20 cellular contexts compared by ENCODE assay signal in genomic region chr20:6469695-6470094, GRCh38.
DNase-seq lines count a peak whose midpoint lies in the region; ATAC-seq, FAIRE-seq and TF ChIP-seq lines count a peak whose summit lies in the region.
"Had no signal": no experiment of that assay in that cellular context is flagged by ENCODE, and none has a peak within 500 bp of the region (broad histone marks: within the 10 kb centered on the region; RNA-seq: fewer than 3 reads in every experiment).

No MANE protein-coding gene starts in this region.

- H3K27ac ChIP-seq in BLaER1 treated with 17β-estradiol and CSF1 and Interleukin-3, amounts not matched to agents 10 nM and 100 nM = peak overlapping the region in 6 of 11 experiments; percentile 56 to 84 (median 74); a peak in 10 of 22 replicates
- peak overlapping the region; percentile 88 for H3K27ac ChIP-seq in PC-3 (ENCODE audit: low read length)
- H3K27ac ChIP-seq in endothelial cell of umbilical vein (ENCODE audit: insufficient read depth, low read depth, low read length) = no peak overlapping the region
- H3K27ac ChIP-seq: 22Rv1, A549, GM23248 had no signal

- POLR2A ChIA-PET in PC-3 (lab: Charles Lee; ENCODE audit: unreplicated experiment) (no interaction called here), endothelial cell of umbilical vein (lab: Charles Lee) (no interaction called here)

- H3K27me3 ChIP-seq in BLaER1 treated with 17β-estradiol and CSF1 and Interleukin-3, amounts not matched to agents 10 nM and 100 nM = no peaks in the 10 kb centered on the region
- H3K27me3 ChIP-seq in PC-3 (ENCODE audit: low read length) (no peaks in the 10 kb centered on the region), endothelial cell of umbilical vein (ENCODE audit: control insufficient read depth in 2 of 2, insufficient read depth in 2 of 2, low read length in 2 of 2) (no peaks in the 10 kb centered on the region)

- TF ChIP-seq CTCF in PC-3 (conservative IDR thresholded peaks at IDR 0.05; ENCODE audit: low read depth, low read length) (no peak), endothelial cell of umbilical vein (IDR thresholded peaks at IDR 0.05; ENCODE audit: extremely low read depth in 1 of 2, insufficient read depth in 1 of 2, low read depth in 1 of 2, low read length in 2 of 2) (no peak)

- dilution Hi-C loops in endothelial cell of umbilical vein (cut with MboI; ENCODE audit: extremely low pct_ligation_motif_present, low sequenced_read_pairs) = no loop called here

- intact Hi-C loops in PC-3 (cut with micrococcal nuclease) = no loop called here
- intact Hi-C loops in endothelial cell of umbilical vein (cut with micrococcal nuclease) = loop anchor here (2.0 kb wide), 1 partner anchor 93 kb away; no protein-coding TSS in a partner anchor

- peak; percentile 26 for DNase-seq in HT-29 (ENCODE audit: low spot score)
- DNase-seq in PC-3 = peak; percentile 89
- DNase-seq in endothelial cell of umbilical vein (ENCODE audit: low read depth, low spot score) = no peak
- DNase-seq in NCI-H82 treated with DMSO at 0.1 percent for 48 hours (lab: John Stamatoyannopoulos, UW; ENCODE audit: unreplicated experiment) = no peak
- DNase-seq in iPS-NIHi7 (ENCODE audit: extremely low spot score) = no peak
- DNase-seq: AML-193; CD4-positive, alpha-beta memory T cell; DMS153; DMS79; EL; GM23248; HFFc6 had no signal

- H3K9ac ChIP-seq in BLaER1 treated with 17β-estradiol and CSF1 and Interleukin-3, amounts not matched to agents 10 nM and 100 nM = peak overlapping the region in 3 of 11 experiments; percentile 48 to 66 (median 56); a peak in 6 of 22 replicates
- peak overlapping the region; percentile 44 for H3K9ac ChIP-seq in PC-3 (ENCODE audit: low read length)
- no peak overlapping the region for H3K9ac ChIP-seq in endothelial cell of umbilical vein (replicated peaks; ENCODE audit: extremely low read depth, insufficient read depth, low read length)
- H3K9ac ChIP-seq: GM23248 had no signal

- ATAC-seq in PC-3 = no peak
- ATAC-seq in GM21576 (IDR thresholded peaks at IDR 0.05; ENCODE audit: unreplicated experiment) = no peak
- no peak for ATAC-seq in GM21367 (IDR thresholded peaks at IDR 0.05; ENCODE audit: unreplicated experiment)
- ATAC-seq: A549, GM12878, HCT116, HepG2 had no signal

- H3K36me3 ChIP-seq in BLaER1 treated with 17β-estradiol and CSF1 and Interleukin-3, amounts not matched to agents 10 nM and 100 nM = no peaks in the 10 kb centered on the region
- H3K36me3 ChIP-seq in PC-3 (ENCODE audit: low read depth, low read length) = no peaks in the 10 kb centered on the region
- no peaks in the 10 kb centered on the region for H3K36me3 ChIP-seq in endothelial cell of umbilical vein (ENCODE audit: control insufficient read depth in 2 of 2, extremely low read depth in 1 of 2, insufficient read depth in 2 of 2, low read length in 2 of 2)

- no peaks in the 10 kb centered on the region for H3K79me2 ChIP-seq in PC-3 (ENCODE audit: low read length)
- no peaks in the 10 kb centered on the region for H3K79me2 ChIP-seq in endothelial cell of umbilical vein (ENCODE audit: control insufficient read depth, insufficient read depth, low read length)

- peak overlapping the region in 4 of 11 experiments; percentile 77 to 94 (median 81); a peak in 9 of 22 replicates for H3K4me2 ChIP-seq in BLaER1 treated with 17β-estradiol and CSF1 and Interleukin-3, amounts not matched to agents 10 nM and 100 nM
- H3K4me2 ChIP-seq in PC-3 (ENCODE audit: low read length) (peak overlapping the region; percentile 54), endothelial cell of umbilical vein (ENCODE audit: insufficient read depth, low read length) (peak overlapping the region; percentile 8)
- H3K4me2 ChIP-seq: A549 had no signal

- H4K20me1 ChIP-seq in BLaER1 treated with 17β-estradiol and CSF1 and Interleukin-3, amounts not matched to agents 10 nM and 100 nM = no peaks in the 10 kb centered on the region
- no peaks in the 10 kb centered on the region for H4K20me1 ChIP-seq in PC-3 (ENCODE audit: low read length)
- H4K20me1 ChIP-seq in endothelial cell of umbilical vein (replicated peaks; ENCODE audit: control insufficient read depth, extremely low read depth, insufficient read depth, low read length) = no peaks in the 10 kb centered on the region

- no peak for FAIRE-seq in endothelial cell of umbilical vein (lab: Jason Lieb, UNC)
- FAIRE-seq: A549, GM12878, HepG2 had no signal

- no peaks in the 10 kb centered on the region for H3K9me2 ChIP-seq in PC-3 (replicated peaks; ENCODE audit: low read length)

- no peak for TF ChIP-seq POLR2A in endothelial cell of umbilical vein (IDR thresholded peaks at IDR 0.05; ENCODE audit: low read depth, low read length)

- peaks cover 0 to 6% (median 0%) of the 10 kb centered on the region in 11 experiments; a peak in 2 of 22 replicates for H3K9me3 ChIP-seq in BLaER1 treated with 17β-estradiol and CSF1 and Interleukin-3, amounts not matched to agents 10 nM and 100 nM (replicated peaks in 1 of 11)
- H3K9me3 ChIP-seq in PC-3 (ENCODE audit: low read length) (no peaks in the 10 kb centered on the region), endothelial cell of umbilical vein (replicated peaks; ENCODE audit: control insufficient read depth, insufficient read depth, low read length) (no peaks in the 10 kb centered on the region)
- H3K9me3 ChIP-seq: A549 had no signal

- BruUV-seq in PC-3 (replicated peaks; lab: Mats Ljungman, UMichigan) = no TSS peak
- BruUV-seq in endothelial cell of umbilical vein (replicated peaks; lab: Mats Ljungman, UMichigan) = no TSS peak

- no peaks in the 10 kb centered on the region for H3K9me1 ChIP-seq in endothelial cell of umbilical vein (replicated peaks; ENCODE audit: control insufficient read depth, extremely low read depth, insufficient read depth, low read length)

- H3K4me1 ChIP-seq in BLaER1 treated with 17β-estradiol and CSF1 and Interleukin-3, amounts not matched to agents 10 nM and 100 nM = peaks cover 9 to 69% (median 21%) of the 10 kb centered on the region in 10 experiments; a peak in 19 of 20 replicates
- H3K4me1 ChIP-seq in PC-3 (ENCODE audit: insufficient read depth, low read length) = peaks cover 61% of the 10 kb centered on the region
- H3K4me1 ChIP-seq in endothelial cell of umbilical vein (ENCODE audit: control insufficient read depth, extremely low read depth, insufficient read depth, low read length) = peaks cover 12% of the 10 kb centered on the region
- H3K4me1 ChIP-seq: A549 had no signal

- H2AFZ ChIP-seq in PC-3 (ENCODE audit: low read length) (no peak overlapping the region), endothelial cell of umbilical vein (ENCODE audit: low read depth, low read length) (no peak overlapping the region)
- H2AFZ ChIP-seq: GM23248 had no signal

- CTCF ChIA-PET in PC-3 (lab: Charles Lee) = no interaction called here
- CTCF ChIA-PET in endothelial cell of umbilical vein (lab: Charles Lee) = no interaction called here

- H3K4me3 ChIP-seq in BLaER1 treated with 17β-estradiol and CSF1 and Interleukin-3, amounts not matched to agents 10 nM and 100 nM = no peak overlapping the region
- H3K4me3 ChIP-seq in PC-3 (ENCODE audit: low read length) (peak overlapping the region; percentile 26; the same call in 1 of the 2 replicates), endothelial cell of umbilical vein (replicated peaks in 1 of 3; ENCODE audit: insufficient read depth in 1 of 3, low read depth in 1 of 3, low read length in 3 of 3) (no peak overlapping the region)
- H3K4me3 ChIP-seq: A549, GM12878, GM23248 had no signal

- H3F3A ChIP-seq in PC-3 (ENCODE audit: low read length, unreplicated experiment) = peaks cover 16% of the 10 kb centered on the region

TF ChIP-seq in endothelial cell of umbilical vein, 7 proteins besides CTCF, POLR2A, EP300 and RAD21:
- TF ChIP-seq GATA2 (IDR thresholded peaks at IDR 0.05; ENCODE audit: insufficient read depth, insufficient read length, low read depth, low read length) (no peak), JUN (IDR thresholded peaks at IDR 0.05; ENCODE audit: borderline replicate concordance, insufficient read depth, insufficient read length, low read depth) (no peak), FOS (IDR thresholded peaks at IDR 0.05; ENCODE audit: borderline replicate concordance, insufficient read depth, low read length) (no peak)
- TF ChIP-seq, protein P1, sequence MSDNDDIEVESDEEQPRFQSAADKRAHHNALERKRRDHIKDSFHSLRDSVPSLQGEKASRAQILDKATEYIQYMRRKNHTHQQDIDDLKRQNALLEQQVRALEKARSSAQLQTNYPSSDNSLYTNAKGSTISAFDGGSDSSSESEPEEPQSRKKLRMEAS (IDR thresholded peaks at IDR 0.05; ENCODE audit: insufficient read depth, insufficient read length) = no peak

Comparison
In these comparisons a context has a peak if more than half of its experiments do, and no peak if none do; other contexts are left out.
1. DNase-seq: peak in HT-29 (single experiment) and PC-3 (single experiment); none in endothelial cell of umbilical vein (single experiment), NCI-H82 treated with DMSO at 0.1 percent for 48 hours (single experiment) and iPS-NIHi7 (single experiment).